25 cellular contexts compared by ENCODE assay signal in genomic region chr9:133959966-133960567, GRCh38. TPM values are rescaled to one million over a fixed set of nuclear protein-coding genes. Genes with fewer than 3 reads are reported as not detected.
A peak's percentile ranks its signal among the peaks of the same experiment; 100 is the strongest.
DNase-seq lines count a peak whose midpoint lies in the region; ATAC-seq, FAIRE-seq and TF ChIP-seq lines count a peak whose summit lies in the region.
"Had no signal": no experiment of that assay in that cellular context is flagged by ENCODE, and none has a peak within 500 bp of the region (broad histone marks: within the 10 kb centered on the region; RNA-seq: fewer than 3 reads in every experiment).

No MANE protein-coding gene starts in this region.

- H3K23ac ChIP-seq in mesendoderm (ENCODE audit: low read length): no peak overlapping the region

- H2AFZ ChIP-seq in GM12878 (ENCODE audit: control insufficient read depth, low read depth, low read length): no peak overlapping the region

- no peak overlapping the region for H2BK5ac ChIP-seq in mesendoderm (ENCODE audit: low read length)

- no peak overlapping the region for H2BK15ac ChIP-seq in mesendoderm (replicated peaks; ENCODE audit: low read depth)

- no peaks in the 10 kb centered on the region for H4K20me1 ChIP-seq in GM12878 (ENCODE audit: control insufficient read depth, insufficient read depth)

- POLR2A ChIA-PET in GM12878 (lab: Charles Lee): interaction anchor here (2.1 kb wide), 1 partner anchor 14 kb away, joined by 14 read pairs; no protein-coding TSS in a partner anchor

- H4K8ac ChIP-seq in mesendoderm (ENCODE audit: low read depth, low read length): no peak overlapping the region

- TF ChIP-seq EP300 in GM12878 (IDR thresholded peaks at IDR 0.05; ENCODE audit: borderline replicate concordance in 1 of 2, control insufficient read depth in 1 of 2, low read depth in 2 of 2, low read length in 2 of 2): no peak

- DNase-seq in Right ventricle myocardium inferior (ENCODE audit: missing footprints): peak; percentile 42
- DNase-seq in left cardiac atrium: no peak
- no peak for DNase-seq in GM12878 (ENCODE audit: low read depth, low spot score)
- DNase-seq in mesendoderm: no peak
- DNase-seq in DMS53 (lab: John Stamatoyannopoulos, UW): no peak
- no peak for DNase-seq in pons (ENCODE audit: low spot score)
- no peak for DNase-seq in dorsolateral prefrontal cortex
- DNase-seq in AG08396 (ENCODE audit: low spot score): no peak
- DNase-seq: activated CD4-positive, alpha-beta memory T cell treated with anti-CD3 and anti-CD28 coated beads, Interleukin-2, amount 10 ng/mL, durations not matched to agents 7 days and 5 days; amygdala; BE2C; central memory CD4-positive, alpha-beta T cell; midbrain; NCI-H187 treated with DMSO at 0.1 percent for 48 hours; NCI-H2227 treated with DMSO at 0.1 percent for 48 hours; NCI-H774; PC-3; stimulated activated CD4-positive, alpha-beta T cell treated with anti-CD3 and anti-CD28 coated beads, Interleukin-4, amount 100 ng/mL, for 1 hour; stimulated activated naive CD8-positive, alpha-beta T cell treated with anti-CD3 and anti-CD28 coated beads, Interleukin-15, amount 100 ng/mL, for 72 hours had no signal

- SMC1A ChIA-PET in GM12878 (lab: Charles Lee; ENCODE audit: uncharacterized antibody, unreplicated experiment): interaction anchor here (1.1 to 3.3 kb wide), 2 partner anchors 14 to 15 kb away, joined by 5 to 11 read pairs; no protein-coding TSS in a partner anchor

- no peak overlapping the region for H3K18ac ChIP-seq in mesendoderm (ENCODE audit: low read length)

- H3K9me3 ChIP-seq in GM12878 (replicated peaks; ENCODE audit: control insufficient read depth, insufficient read depth, low read length): no peaks in the 10 kb centered on the region; the same call in 1 of the 3 replicates
- H3K9me3 ChIP-seq: BE2C had no signal

- H2BK120ac ChIP-seq in mesendoderm (ENCODE audit: low read depth, low read length): no peak overlapping the region

- intact Hi-C loops in Right ventricle myocardium inferior (cut with DNase I): no loop called here
- intact Hi-C loops in left cardiac atrium (cut with DNase I): no loop called here
- intact Hi-C loops in GM12878 (cut with micrococcal nuclease; ENCODE audit: unreplicated experiment): no loop called here
- intact Hi-C loops in dorsolateral prefrontal cortex (cut with DNase I): no loop called here

- H3K4ac ChIP-seq in mesendoderm (ENCODE audit: low read depth, low read length): no peak overlapping the region

- peak overlapping the region; percentile 88 for H3K27ac ChIP-seq in GM12878 (ENCODE audit: control insufficient read depth, insufficient read depth)
- no peak overlapping the region for H3K27ac ChIP-seq in mesendoderm (ENCODE audit: low read depth, low read length)
- no peak overlapping the region for H3K27ac ChIP-seq in dorsolateral prefrontal cortex
- H3K27ac ChIP-seq: 22Rv1, KMS-11, tibial nerve had no signal

- no peak for TF ChIP-seq RAD21 in GM12878 (IDR thresholded peaks at IDR 0.05; ENCODE audit: insufficient read depth, low read depth, low read length)

- in situ Hi-C loops in GM12878 (cut with MboI): no loop called here

- H3K4me1 ChIP-seq in GM12878 (ENCODE audit: control insufficient read depth, insufficient read depth, low read length) (peaks cover 53% of the 10 kb centered on the region), mesendoderm (ENCODE audit: control insufficient read depth, low read depth, low read length) (peaks cover 7% of the 10 kb centered on the region)

- peaks cover 14% of the 10 kb centered on the region for H3K79me1 ChIP-seq in mesendoderm (ENCODE audit: low read length)

- no peak overlapping the region for H4K5ac ChIP-seq in mesendoderm (ENCODE audit: low read length)

- H3K79me2 ChIP-seq in GM12878 (ENCODE audit: control insufficient read depth, insufficient read depth, low read length) (peaks cover 87% of the 10 kb centered on the region), mesendoderm (ENCODE audit: control insufficient read depth, insufficient read depth, low read length) (peaks cover 10% of the 10 kb centered on the region)

- peak overlapping the region; percentile 22 for H3K56ac ChIP-seq in mesendoderm (ENCODE audit: low read length)

- no TSS peak for BruUV-seq in GM12878 (replicated peaks; lab: Mats Ljungman, UMichigan)

- RAD21 ChIA-PET in GM12878 (lab: Charles Lee; ENCODE audit: unreplicated experiment): interaction anchor here (1.4 to 4.9 kb wide), 3 partner anchors 15 to 138 kb away, joined by 4 to 32 read pairs (median 8); no protein-coding TSS in a partner anchor

- ATAC-seq in Right ventricle myocardium inferior (no peak), left cardiac atrium (no peak), GM12878 (no peak)
- ATAC-seq: PC-3; stimulated activated naive CD8-positive, alpha-beta T cell treated with anti-CD3 and anti-CD28 coated beads, Interleukin-15, amount 100 ng/mL, for 72 hours had no signal

- 61% methylated on average over 18 of the region's 19 CpGs for WGBS in GM12878 (ENCODE audit: insufficient coverage, insufficient replicate concordance, low lambda C conversion rate, missing lambda C conversion rate)
- WGBS in mesendoderm (ENCODE audit: extremely low coverage, insufficient coverage, low lambda C conversion rate): no CpG with 5 or more reads among the region's 19 CpGs

- no peak for FAIRE-seq in GM12878 (lab: Jason Lieb, UNC)
- FAIRE-seq: frontal cortex, H54, small intestine had no signal

- H3K4me3 ChIP-seq in GM12878: peak overlapping the region; percentile 64; the same call in 1 of the 2 replicates
- no peak overlapping the region for H3K4me3 ChIP-seq in mesendoderm (ENCODE audit: low read length)
- no peak overlapping the region for H3K4me3 ChIP-seq in dorsolateral prefrontal cortex
- H3K4me3 ChIP-seq: tibial nerve had no signal

- no peak overlapping the region for H2AK5ac ChIP-seq in mesendoderm (ENCODE audit: low read length)

- H3K27me3 ChIP-seq in GM12878 (replicated peaks in 1 of 2; ENCODE audit: control insufficient read depth in 2 of 2, insufficient read depth in 2 of 2, low read length in 1 of 2) (no peaks in the 10 kb centered on the region), mesendoderm (ENCODE audit: insufficient read depth, low read length, poor library complexity) (no peaks in the 10 kb centered on the region), dorsolateral prefrontal cortex (no peaks in the 10 kb centered on the region)
- H3K27me3 ChIP-seq: BE2C, tibial nerve had no signal

- H3K9ac ChIP-seq in GM12878 (ENCODE audit: control insufficient read depth, insufficient read depth, low read length) (peak overlapping the region; percentile 65; the same call in 1 of the 2 replicates), mesendoderm (ENCODE audit: low read length) (no peak overlapping the region)
- H3K9ac ChIP-seq: KMS-11 had no signal

- H3K4me2 ChIP-seq in GM12878 (ENCODE audit: control insufficient read depth, insufficient read depth) (peak overlapping the region; percentile 95), mesendoderm (ENCODE audit: low read length) (no peak overlapping the region)
- H3K4me2 ChIP-seq: KMS-11 had no signal

- CTCF ChIA-PET in GM12878 (lab: Yijun Ruan, JAX): interaction anchor here (1.6 to 4.6 kb wide), 2 partner anchors 34 to 178 kb away, joined by 5 to 26 read pairs; no protein-coding TSS in a partner anchor

- TF ChIP-seq CTCF in GM12878 (IDR thresholded peaks at IDR 0.05 in 2 of 3, conservative IDR thresholded peaks at IDR 0.05 in 1 of 3; ENCODE audit: control insufficient read depth in 2 of 3, extremely low read depth in 1 of 3, insufficient read depth in 1 of 3, low read depth in 3 of 3, low read length in 3 of 3) (no peak), dorsolateral prefrontal cortex (IDR thresholded peaks at IDR 0.05 in 54 of 56, conservative IDR thresholded peaks at IDR 0.05 in 2 of 56; ENCODE audit: low read depth in 1 of 56, partially characterized antibody in 56 of 56) (no peak)

- no peak for TF ChIP-seq POLR2A in GM12878 (IDR thresholded peaks at IDR 0.05; ENCODE audit: low read depth, low read length)

- peaks cover 0 to 4% of the 10 kb centered on the region in 2 experiments; a peak in 2 of 4 replicates for H3K36me3 ChIP-seq in GM12878 (ENCODE audit: control insufficient read depth in 2 of 2, insufficient read depth in 2 of 2, low read length in 1 of 2)
- H3K36me3 ChIP-seq in mesendoderm (ENCODE audit: control insufficient read depth, insufficient read depth, low read length): no peaks in the 10 kb centered on the region
- H3K36me3 ChIP-seq: tibial nerve had no signal

TF ChIP-seq in GM12878, 131 proteins besides CTCF, POLR2A, EP300 and RAD21 (continues in another document):
- TF ChIP-seq CREM (IDR thresholded peaks at IDR 0.05; ENCODE audit: low read depth): no peak

RNA-seq across cellular contexts. Expression of gene VAV2, which starts 32.1 kb away (rescaled TPM):
- total RNA-seq in Right ventricle myocardium inferior: 7.6 TPM
- total RNA-seq in left cardiac atrium: 1 to 10 TPM; 8.3 to 9.6 TPM
- 39.5 and 41.0 TPM in 2 replicates for total RNA-seq in GM12878 (2013; cell fraction: nucleolus; rRNA removed)
- total RNA-seq in GM12878 (2014; rRNA removed): 15.4 and 17.3 TPM in 2 replicates
- total RNA-seq in GM12878 (2014; rRNA removed; fragmentation: Illumina TruSeq; extraction: Trizol): 17.8 and 18.1 TPM in 2 replicates
- total RNA-seq in GM12878 (2021): 36.0 and 43.9 TPM in 2 replicates
- polyA plus RNA-seq in GM12878 (2011; ENCODE audit: low read depth): 11.0 TPM
- 9.7 and 13.3 TPM in 2 replicates for polyA plus RNA-seq in GM12878 (2011; rRNA removed)
- polyA plus RNA-seq in GM12878 (2011; cell fraction: cytosol; rRNA removed): 16.2 and 18.8 TPM in 2 replicates
- polyA plus RNA-seq in GM12878 (2011; cell fraction: nucleus; rRNA removed): 37.5 and 42.0 TPM in 2 replicates
- 24.7 and 27.4 TPM in 2 replicates for polyA plus RNA-seq in GM12878 (2012)
- 16.1 and 23.6 TPM in 2 replicates for polyA plus RNA-seq in GM12878 (2014; fragmentation: Illumina TruSeq; extraction: Trizol)
- polyA plus RNA-seq in GM12878 (2014; fragmentation: Nextera tagmentation; extraction: Ambion mirVana): under 1 TPM; 0.13 to 0.53 TPM
- 26.7 and 30.9 TPM in 2 replicates for polyA plus RNA-seq in GM12878 (2014; rRNA removed)
- polyA plus RNA-seq in GM12878 (2016; fragmentation: Nextera tagmentation; extraction: Ambion mirVana): 10 to 100 TPM; 13.5 to 16.6 TPM
- polyA minus RNA-seq in GM12878 (2011; rRNA and poly(A)+ RNA removed): 21.4 and 32.6 TPM in 2 replicates
- 12.7 and 13.9 TPM in 2 replicates for polyA minus RNA-seq in GM12878 (2011; cell fraction: cytosol; rRNA and poly(A)+ RNA removed)
- 11.4 and 17.0 TPM in 2 replicates for polyA minus RNA-seq in GM12878 (2011; cell fraction: nucleus; rRNA and poly(A)+ RNA removed)
- 12.2 TPM for polyA plus RNA-seq in mesendoderm (2013, experiment 1 of 2)
- 12.3 TPM for polyA plus RNA-seq in mesendoderm (2013, experiment 2 of 2)
- 10 to 100 TPM in 119 of 120 experiments, 1 to 10 TPM in 1; 8.9 to 27.9 (median 16.7) TPM for total RNA-seq in dorsolateral prefrontal cortex
